8 cellular contexts compared by ENCODE assay signal in the genomic region with DNA sequence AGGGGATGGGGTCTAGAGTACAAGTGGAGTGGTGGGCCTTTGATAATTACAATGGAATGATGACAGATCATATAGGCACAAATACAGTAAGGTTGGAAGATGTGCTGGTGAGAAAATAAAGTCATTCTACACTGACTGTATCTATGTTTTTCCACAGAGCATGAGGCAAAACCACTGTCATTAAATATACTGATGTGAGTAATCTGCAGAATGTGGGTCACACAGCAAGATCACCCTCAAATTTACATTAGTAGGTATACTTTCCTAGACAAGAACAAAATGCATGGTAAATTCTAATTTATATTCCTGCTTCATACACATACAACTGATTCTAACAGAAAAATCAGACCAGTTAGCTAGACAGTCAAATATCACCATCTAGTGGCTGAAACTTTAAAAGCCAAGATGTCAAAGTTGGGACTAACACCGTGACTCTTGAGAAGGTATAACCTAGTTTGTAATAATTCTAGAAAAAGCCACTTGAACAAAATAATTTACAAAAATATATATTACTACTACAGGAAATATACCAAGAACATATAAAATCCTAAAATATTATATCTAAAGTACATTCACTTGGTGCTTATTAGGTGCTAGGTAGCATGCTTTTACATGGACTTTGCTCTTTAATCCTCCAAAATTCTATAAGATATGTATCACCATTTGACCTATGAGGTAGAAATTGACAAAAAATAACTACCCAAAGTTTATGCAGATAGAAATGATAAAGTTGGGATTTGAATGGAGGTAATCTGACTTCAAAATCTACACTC. TPM values are rescaled to one million over a fixed set of nuclear protein-coding genes. Genes with fewer than 3 reads are reported as not detected.
DNase-seq lines count a peak whose midpoint lies in the region; ATAC-seq and TF ChIP-seq lines count a peak whose summit lies in the region.

No MANE protein-coding gene starts in this region.

- H2AFZ ChIP-seq in OCI-LY1 (ENCODE audit: low read length): no peak overlapping the region

- no peak overlapping the region for H3K9ac ChIP-seq in OCI-LY1 (ENCODE audit: low read length)

- no peaks in the 10 kb centered on the region for H4K20me1 ChIP-seq in OCI-LY1 (ENCODE audit: insufficient read depth, low read length)

- no peak overlapping the region for H3K4me2 ChIP-seq in OCI-LY1 (ENCODE audit: low read length)

- ATAC-seq in GM18861 (IDR thresholded peaks at IDR 0.05; ENCODE audit: unreplicated experiment) (peak; percentile 82), HG03521 (IDR thresholded peaks at IDR 0.05; ENCODE audit: unreplicated experiment) (peak; percentile 65), HG02623 (IDR thresholded peaks at IDR 0.05; ENCODE audit: unreplicated experiment) (no peak)

- no peaks in the 10 kb centered on the region for H3K79me2 ChIP-seq in OCI-LY1 (ENCODE audit: insufficient read depth, low read length)

- H3K36me3 ChIP-seq in OCI-LY1 (ENCODE audit: insufficient read depth, low read length): peaks cover 24% of the 10 kb centered on the region

- H3F3A ChIP-seq in OCI-LY1 (ENCODE audit: insufficient read depth, low read length): no peaks in the 10 kb centered on the region

- no peaks in the 10 kb centered on the region for H3K27me3 ChIP-seq in OCI-LY1 (ENCODE audit: insufficient read depth, low read length)

- DNase-seq in CD1c-positive myeloid dendritic cell (ENCODE audit: extremely low spot score) (peak; percentile 74), choroid plexus epithelial cell (ENCODE audit: low read depth) (peak; percentile 82), lung microvascular endothelial cell (ENCODE audit: low read depth in 2 of 2) (peak; percentile 76 to 79)
- DNase-seq in stimulated activated CD4-positive, alpha-beta T cell treated with anti-CD3 and anti-CD28 coated beads, Interleukin-4, amount 100 ng/mL, for 1 hour: no peak

- H3K4me1 ChIP-seq in OCI-LY1 (ENCODE audit: insufficient read depth, low read length, severe bottlenecking): no peaks in the 10 kb centered on the region

- H3K27ac ChIP-seq in OCI-LY1 (ENCODE audit: low read depth, low read length, poor library complexity, severe bottlenecking): no peak overlapping the region

- H3K4me3 ChIP-seq in OCI-LY1 (ENCODE audit: low read depth, low read length, poor library complexity, severe bottlenecking): no peak overlapping the region
- H3K4me3 ChIP-seq in choroid plexus epithelial cell (ENCODE audit: low read depth, low read length): no peak overlapping the region

- H3K9me3 ChIP-seq in OCI-LY1 (ENCODE audit: low read length): peaks cover 3% of the 10 kb centered on the region; the same call in 1 of the 2 replicates

- no peaks in the 10 kb centered on the region for H3K9me2 ChIP-seq in OCI-LY1 (ENCODE audit: low read depth, low read length)

- peak; percentile 71 for TF ChIP-seq CTCF in OCI-LY1 (IDR thresholded peaks at IDR 0.05; ENCODE audit: low read length)
- TF ChIP-seq CTCF in choroid plexus epithelial cell (conservative IDR thresholded peaks at IDR 0.05; ENCODE audit: low read depth, low read length): peak; percentile 67

RNA-seq across cellular contexts. Expression of a gene that starts 19.5 kb away (rescaled TPM):
- 10.9 and 15.1 TPM in 2 replicates for total RNA-seq in lung microvascular endothelial cell

RNA-seq across cellular contexts. Expression of a gene that starts 56.6 kb away (rescaled TPM):
- total RNA-seq in lung microvascular endothelial cell: 5.2 and 7.6 TPM in 2 replicates
